ENCODE assay signal across 8 cellular contexts in genomic region chr14:20682435-20683124, GRCh38. TPM values are rescaled to one million over a fixed set of nuclear protein-coding genes. Genes with fewer than 3 reads are reported as not detected.
DNase-seq lines count a peak whose midpoint lies in the region; ATAC-seq, FAIRE-seq and TF ChIP-seq lines count a peak whose summit lies in the region.

No MANE protein-coding gene starts in this region.

- H3K4me1 ChIP-seq in colonic mucosa (peaks cover 7% of the 10 kb centered on the region), HepG2 (ENCODE audit: insufficient read depth, low read length) (peaks cover 22% of the 10 kb centered on the region)

- H3K9me3 ChIP-seq in colonic mucosa (no peaks in the 10 kb centered on the region), HepG2 (ENCODE audit: low read length) (no peaks in the 10 kb centered on the region)

- peak overlapping the region; percentile 100 for H3K27ac ChIP-seq in colonic mucosa
- H3K27ac ChIP-seq in HepG2 (ENCODE audit: extremely low read length, insufficient read depth, low read length), result peak overlapping the region; percentile 97

- 0 out of 2 replicates have a peak, but pooled peaks have one; percentile 5 for TF ChIP-seq RAD21 in HepG2 (CRISPR knock-in tag; IDR thresholded peaks at IDR 0.05)

- no peak overlapping the region for H2AFZ ChIP-seq in HepG2 (ENCODE audit: low read length)

- H3K27me3 ChIP-seq in colonic mucosa, result no peaks in the 10 kb centered on the region
- peaks cover 0 to 5% of the 10 kb centered on the region in 2 experiments; a peak in 1 of 5 replicates for H3K27me3 ChIP-seq in HepG2 (ENCODE audit: control insufficient read depth in 1 of 2, insufficient read depth in 2 of 2, low read length in 2 of 2)

- no TSS peak for BruUV-seq in HepG2 (replicated peaks; lab: Mats Ljungman, UMichigan)

- H4K20me1 ChIP-seq in HepG2 (ENCODE audit: insufficient read depth, low read length), result no peaks in the 10 kb centered on the region

- WGBS in HepG2 (ENCODE audit: low lambda C conversion rate), result under 1% methylated on average over 27 of the region's 40 CpGs

- H3K9ac ChIP-seq in colonic mucosa (ENCODE audit: low read depth in 2 of 2, low read length in 2 of 2) (peak overlapping the region; percentile 98 to 100), HepG2 (ENCODE audit: insufficient read depth, low read depth, low read length) (peak overlapping the region; percentile 95)

- CTCF ChIA-PET in HepG2 (lab: Yijun Ruan, JAX; ENCODE audit: low intra/inter-chr PET ratio, low total read pairs), result interaction anchor here (1.0 to 1.5 kb wide), 4 partner anchors 9 to 74 kb away, joined by 3 read pairs; no protein-coding TSS in a partner anchor

- H3K36me3 ChIP-seq in colonic mucosa (no peaks in the 10 kb centered on the region), HepG2 (replicated peaks in 1 of 2; ENCODE audit: control insufficient read depth in 1 of 2, insufficient read depth in 2 of 2, low read length in 2 of 2) (no peaks in the 10 kb centered on the region)

- ATAC-seq in GM18868 (IDR thresholded peaks at IDR 0.05; ENCODE audit: unreplicated experiment), result peak; percentile 54
- peak; percentile 42 for ATAC-seq in HG03103 (IDR thresholded peaks at IDR 0.05; ENCODE audit: low read depth, unreplicated experiment)
- peak; percentile 74 for ATAC-seq in HepG2

- H3K4me3 ChIP-seq in colonic mucosa (peak overlapping the region; percentile 53), HepG2 (replicated peaks in 1 of 3; ENCODE audit: insufficient read depth in 1 of 3, low read depth in 2 of 3, low read length in 3 of 3) (peak overlapping the region; percentile 83 to 89 (median 89))

- DNase-seq in ACHN (peak; percentile 90), NCI-H446 (lab: John Stamatoyannopoulos, UW) (peak; percentile 92 to 96), colonic mucosa (peak; percentile 89), HepG2 (ENCODE audit: low spot score) (peak; percentile 94)
- peak; percentile 66 to 75 for DNase-seq in activated CD4-positive, alpha-beta T cell treated with anti-CD3 and anti-CD28 coated beads for 4 hours
- peak; percentile 61 for DNase-seq in stimulated activated CD4-positive, alpha-beta T cell treated with anti-CD3 and anti-CD28 coated beads, Interleukin-2, amount 100 ng/mL, for 4 hours (ENCODE audit: low read depth)

- H3K79me2 ChIP-seq in HepG2 (ENCODE audit: insufficient read depth, low read length), result peaks cover 24% of the 10 kb centered on the region

- TF ChIP-seq CTCF in colonic mucosa (IDR thresholded peaks at IDR 0.05) (no peak), HepG2 (CRISPR knock-in tag; IDR thresholded peaks at IDR 0.05) (0 out of 2 replicates have a peak, but pooled peaks have one; percentile 8)

- TF ChIP-seq EP300 in HepG2 (IDR thresholded peaks at IDR 0.05; ENCODE audit: low read depth in 2 of 2, low read length in 2 of 2), result no peak
- no peak for TF ChIP-seq EP300 in HepG2 (CRISPR knock-in tag; IDR thresholded peaks at IDR 0.05; ENCODE audit: borderline replicate concordance)

- intact Hi-C loops in colonic mucosa (cut with DNase I) (loop anchor here (2.0 to 10.0 kb wide), 3 partner anchors 70 to 268 kb away; partner anchors contain the start of genes PIP4P1, PNP and TEP1), HepG2 (cut with micrococcal nuclease; ENCODE audit: unreplicated experiment) (loop anchor here (1.0 to 5.0 kb wide), 3 partner anchors 49 to 375 kb away; partner anchors contain the start of genes PNP and RNASE8)

- in situ Hi-C loops in ACHN (cut with HindIII; ENCODE audit: low pct_ligation_motif_present, low pct_unique_long_range_greater_than_20kb, low sequenced_read_pairs) (no loop called here), HepG2 (cut with HindIII; ENCODE audit: extremely low pct_ligation_motif_present, low pct_unique_long_range_greater_than_20kb) (loop anchor here (5.0 to 10.0 kb wide), 3 partner anchors 50 to 358 kb away; partner anchors contain the start of gene PIP4P1)

- FAIRE-seq in HepG2 (lab: Jason Lieb, UNC), result peak; percentile 39

- peak; percentile 82 to 84 for TF ChIP-seq POLR2A in HepG2 (IDR thresholded peaks at IDR 0.05; ENCODE audit: insufficient read depth in 1 of 2, low read depth in 2 of 2, low read length in 2 of 2)

- peak overlapping the region; percentile 96 for H3K4me2 ChIP-seq in HepG2 (ENCODE audit: low read depth, low read length)

- POLR2A ChIA-PET in HepG2 (lab: Yijun Ruan, JAX), result interaction anchor here (0.7 to 8.9 kb wide), 20 partner anchors 7 to 422 kb away, joined by 3 to 141 read pairs (median 6); partner anchors contain the start of genes ANG, APEX1, ARHGEF40 and OSGEP

RNA-seq across cellular contexts. Expression of gene RNASE4, which starts 1.8 kb away (rescaled TPM):
- total RNA-seq in colonic mucosa, result 10 to 100 TPM; 41.5 to 94.7 TPM
- total RNA-seq in HepG2 (2016; rRNA removed; fragmentation: Illumina TruSeq; extraction: Trizol), result 72.6 and 109 TPM in 2 replicates
- 10.9 and 11.4 TPM in 2 replicates for total RNA-seq in HepG2 (2016; cell fraction: cytosol; rRNA removed; fragmentation: Illumina TruSeq; extraction: Trizol; ENCODE audit: low read depth)
- total RNA-seq in HepG2 (2016; cell fraction: insoluble cytoplasmic fraction; rRNA removed; fragmentation: Illumina TruSeq; extraction: Trizol), result 67.4 and 98.7 TPM in 2 replicates
- 28.9 and 30.2 TPM in 2 replicates for total RNA-seq in HepG2 (2016; cell fraction: membrane; rRNA removed; fragmentation: Illumina TruSeq; extraction: Trizol)
- total RNA-seq in HepG2 (2016; cell fraction: nucleus; rRNA removed; fragmentation: Illumina TruSeq; extraction: Trizol), result 95.6 and 108 TPM in 2 replicates
- polyA plus RNA-seq in HepG2 (2011; rRNA removed), result 983 and 1,053 TPM in 2 replicates
- polyA plus RNA-seq in HepG2 (2011; cell fraction: cytosol; rRNA removed), result 857 and 1,050 TPM in 2 replicates
- 311 and 364 TPM in 2 replicates for polyA plus RNA-seq in HepG2 (2011; cell fraction: nucleus; rRNA removed)
- 204 and 361 TPM in 2 replicates for polyA plus RNA-seq in HepG2 (2012)
- 16.1 and 18.9 TPM in 2 replicates for polyA plus RNA-seq in HepG2 (2016; cell fraction: cytosol; fragmentation: Illumina TruSeq; extraction: Trizol; ENCODE audit: low read depth)
- polyA plus RNA-seq in HepG2 (2016; cell fraction: insoluble cytoplasmic fraction; fragmentation: Illumina TruSeq; extraction: Trizol; ENCODE audit: low read depth), result 74.2 and 86.3 TPM in 2 replicates
- polyA plus RNA-seq in HepG2 (2016; cell fraction: membrane; fragmentation: Illumina TruSeq; extraction: Trizol; ENCODE audit: low read depth), result 32.5 and 32.6 TPM in 2 replicates
- polyA plus RNA-seq in HepG2 (2016; cell fraction: nucleus; fragmentation: Illumina TruSeq; extraction: Trizol; ENCODE audit: insufficient read depth, low read depth), result 155 and 191 TPM in 2 replicates
- 8.4 and 784 TPM in 2 replicates for polyA minus RNA-seq in HepG2 (2011; rRNA and poly(A)+ RNA removed; ENCODE audit: low replicate concordance)
- 239 and 293 TPM in 2 replicates for polyA minus RNA-seq in HepG2 (2011; cell fraction: cytosol; rRNA and poly(A)+ RNA removed)
- 93.9 and 153 TPM in 2 replicates for polyA minus RNA-seq in HepG2 (2011; cell fraction: nucleus; rRNA and poly(A)+ RNA removed)

RNA-seq across cellular contexts. Expression of gene ANG, which starts 6.0 kb away (rescaled TPM):
- total RNA-seq in colonic mucosa (10 to 100 TPM; 50.0 to 73.6 TPM), HepG2 (2016; rRNA removed; fragmentation: Illumina TruSeq; extraction: Trizol) (50.4 and 83.6 TPM in 2 replicates)
- total RNA-seq in HepG2 (2016; cell fraction: cytosol; rRNA removed; fragmentation: Illumina TruSeq; extraction: Trizol; ENCODE audit: low read depth), result 23.2 and 27.0 TPM in 2 replicates
- total RNA-seq in HepG2 (2016; cell fraction: insoluble cytoplasmic fraction; rRNA removed; fragmentation: Illumina TruSeq; extraction: Trizol), result 48.4 and 82.5 TPM in 2 replicates
- total RNA-seq in HepG2 (2016; cell fraction: membrane; rRNA removed; fragmentation: Illumina TruSeq; extraction: Trizol), result 22.2 and 27.0 TPM in 2 replicates
- total RNA-seq in HepG2 (2016; cell fraction: nucleus; rRNA removed; fragmentation: Illumina TruSeq; extraction: Trizol), result 69.5 and 76.6 TPM in 2 replicates
- 401 and 507 TPM in 2 replicates for polyA plus RNA-seq in HepG2 (2011; rRNA removed)
- 420 and 539 TPM in 2 replicates for polyA plus RNA-seq in HepG2 (2011; cell fraction: cytosol; rRNA removed)
- polyA plus RNA-seq in HepG2 (2011; cell fraction: nucleus; rRNA removed), result 150 and 205 TPM in 2 replicates
- 329 and 401 TPM in 2 replicates for polyA plus RNA-seq in HepG2 (2012)
- polyA plus RNA-seq in HepG2 (2016; cell fraction: cytosol; fragmentation: Illumina TruSeq; extraction: Trizol; ENCODE audit: low read depth), result 25.5 and 31.5 TPM in 2 replicates
- 65.2 and 70.4 TPM in 2 replicates for polyA plus RNA-seq in HepG2 (2016; cell fraction: insoluble cytoplasmic fraction; fragmentation: Illumina TruSeq; extraction: Trizol; ENCODE audit: low read depth)
- polyA plus RNA-seq in HepG2 (2016; cell fraction: membrane; fragmentation: Illumina TruSeq; extraction: Trizol; ENCODE audit: low read depth), result 23.0 and 26.6 TPM in 2 replicates
- 153 and 158 TPM in 2 replicates for polyA plus RNA-seq in HepG2 (2016; cell fraction: nucleus; fragmentation: Illumina TruSeq; extraction: Trizol; ENCODE audit: insufficient read depth, low read depth)
- 12.3 and 417 TPM in 2 replicates for polyA minus RNA-seq in HepG2 (2011; rRNA and poly(A)+ RNA removed; ENCODE audit: low replicate concordance)
- 112 and 146 TPM in 2 replicates for polyA minus RNA-seq in HepG2 (2011; cell fraction: cytosol; rRNA and poly(A)+ RNA removed)
- 99.3 and 162 TPM in 2 replicates for polyA minus RNA-seq in HepG2 (2011; cell fraction: nucleus; rRNA and poly(A)+ RNA removed)

RNA-seq across cellular contexts. Expression of gene OR6S1, which starts 41.1 kb away (rescaled TPM):
- total RNA-seq in colonic mucosa (not detected), HepG2 (2016; rRNA removed; fragmentation: Illumina TruSeq; extraction: Trizol) (not detected in 2 replicates)
- total RNA-seq in HepG2 (2016; cell fraction: cytosol; rRNA removed; fragmentation: Illumina TruSeq; extraction: Trizol; ENCODE audit: low read depth), result not detected in 2 replicates
- total RNA-seq in HepG2 (2016; cell fraction: insoluble cytoplasmic fraction; rRNA removed; fragmentation: Illumina TruSeq; extraction: Trizol), result not detected in 2 replicates
- not detected in 2 replicates for total RNA-seq in HepG2 (2016; cell fraction: membrane; rRNA removed; fragmentation: Illumina TruSeq; extraction: Trizol)
- not detected in 2 replicates for total RNA-seq in HepG2 (2016; cell fraction: nucleus; rRNA removed; fragmentation: Illumina TruSeq; extraction: Trizol)
- polyA plus RNA-seq in HepG2 (2011; rRNA removed), result 0.09 TPM in 1 of 2 replicates, not detected in the other
- polyA plus RNA-seq in HepG2 (2011; cell fraction: cytosol; rRNA removed), result not detected in 2 replicates
- polyA plus RNA-seq in HepG2 (2011; cell fraction: nucleus; rRNA removed), result 0.18 and 0.38 TPM in 2 replicates
- not detected in 2 replicates for polyA plus RNA-seq in HepG2 (2012)
- not detected in 2 replicates for polyA plus RNA-seq in HepG2 (2016; cell fraction: cytosol; fragmentation: Illumina TruSeq; extraction: Trizol; ENCODE audit: low read depth)
- polyA plus RNA-seq in HepG2 (2016; cell fraction: insoluble cytoplasmic fraction; fragmentation: Illumina TruSeq; extraction: Trizol; ENCODE audit: low read depth), result not detected in 2 replicates
- not detected in 2 replicates for polyA plus RNA-seq in HepG2 (2016; cell fraction: membrane; fragmentation: Illumina TruSeq; extraction: Trizol; ENCODE audit: low read depth)
- not detected in 2 replicates for polyA plus RNA-seq in HepG2 (2016; cell fraction: nucleus; fragmentation: Illumina TruSeq; extraction: Trizol; ENCODE audit: insufficient read depth, low read depth)
- polyA minus RNA-seq in HepG2 (2011; rRNA and poly(A)+ RNA removed; ENCODE audit: low replicate concordance), result 0.26 and 0.50 TPM in 2 replicates
- not detected in 2 replicates for polyA minus RNA-seq in HepG2 (2011; cell fraction: cytosol; rRNA and poly(A)+ RNA removed)
- not detected in 2 replicates for polyA minus RNA-seq in HepG2 (2011; cell fraction: nucleus; rRNA and poly(A)+ RNA removed)

Comparison
In these comparisons a context has a peak if more than half of its experiments do, and no peak if none do; other contexts are left out.
1. Peak in every context shown above with its lines: DNase-seq, ATAC-seq, H3K4me3 ChIP-seq and H3K27ac ChIP-seq.